Comparison of ENCODE assay signal across 1 cellular context in genomic region chr15:72231066-72231846, GRCh38.
TF ChIP-seq lines count a peak whose summit lies in the region.

PKM (minus strand) TSS chr15:72231190; CDS start chr15:72219097, 12,093 bp downstream.

TF ChIP-seq in HepG2, 621 proteins besides CTCF, POLR2A, EP300 and RAD21 (continued from another document and continues in another):
- TF ChIP-seq ARID5B (CRISPR knock-in tag; IDR thresholded peaks at IDR 0.05) (peak; percentile 74), SOX6 (IDR thresholded peaks at IDR 0.05) (no peak), SOX6 (CRISPR knock-in tag; IDR thresholded peaks at IDR 0.05) (peak; percentile 61), EHMT2 (IDR thresholded peaks at IDR 0.05; ENCODE audit: borderline replicate concordance, low read depth, low read length) (no peak), NRL (CRISPR knock-in tag; IDR thresholded peaks at IDR 0.05; ENCODE audit: borderline replicate concordance) (peak; percentile 57; the same call in 1 of the 2 replicates), ZNF761 (CRISPR knock-in tag; conservative IDR thresholded peaks at IDR 0.05) (peak; percentile 79), SALL2 (CRISPR knock-in tag; IDR thresholded peaks at IDR 0.05) (peak; percentile 85; the same call in 1 of the 2 replicates), PITX1 (CRISPR knock-in tag; IDR thresholded peaks at IDR 0.05) (peak; percentile 23), SP5 (CRISPR knock-in tag; IDR thresholded peaks at IDR 0.05; ENCODE audit: borderline replicate concordance, low read depth) (peak; percentile 86), ZFAT (CRISPR knock-in tag; conservative IDR thresholded peaks at IDR 0.05) (no peak), SP140L (CRISPR knock-in tag; IDR thresholded peaks at IDR 0.05; ENCODE audit: borderline replicate concordance) (no peak), ZBTB44 (CRISPR knock-in tag; IDR thresholded peaks at IDR 0.05) (no peak; the same call in 1 of the 2 replicates), FOXC1 (CRISPR knock-in tag; IDR thresholded peaks at IDR 0.05; ENCODE audit: borderline replicate concordance) (peak; percentile 48; the same call in 1 of the 2 replicates), ZNF468 (CRISPR knock-in tag; IDR thresholded peaks at IDR 0.05) (0 out of 2 replicates have a peak, but pooled peaks have one; percentile 68), GABPB1 (CRISPR knock-in tag; IDR thresholded peaks at IDR 0.05) (peak; percentile 87), SP4 (CRISPR knock-in tag; IDR thresholded peaks at IDR 0.05) (peak; percentile 96), ZNF232 (CRISPR knock-in tag; IDR thresholded peaks at IDR 0.05; ENCODE audit: borderline replicate concordance) (peak; percentile 75; the same call in 1 of the 2 replicates), ZNF234 (CRISPR knock-in tag; conservative IDR thresholded peaks at IDR 0.05) (peak; percentile 67; the same call in 1 of the 2 replicates), ZC3H13 (CRISPR knock-in tag; IDR thresholded peaks at IDR 0.05) (peak; percentile 96), SMYD3 (CRISPR knock-in tag; IDR thresholded peaks at IDR 0.05) (peak; percentile 25), ZNF572 (CRISPR knock-in tag; IDR thresholded peaks at IDR 0.05) (peak; percentile 60; the same call in 1 of the 2 replicates), ZNF556 (CRISPR knock-in tag; IDR thresholded peaks at IDR 0.05; ENCODE audit: borderline replicate concordance) (peak; percentile 65; the same call in 1 of the 2 replicates), ZNF274 (CRISPR knock-in tag; IDR thresholded peaks at IDR 0.05) (peak; percentile 42), FOXO1 (CRISPR knock-in tag; IDR thresholded peaks at IDR 0.05) (peak; percentile 49; the same call in 1 of the 2 replicates), FOXO4 (CRISPR knock-in tag; conservative IDR thresholded peaks at IDR 0.05) (no peak), MIER2 (CRISPR knock-in tag; IDR thresholded peaks at IDR 0.05) (no peak), FOXA3 (CRISPR knock-in tag; IDR thresholded peaks at IDR 0.05) (peak; percentile 52; the same call in 1 of the 2 replicates), ZSCAN12 (CRISPR knock-in tag; IDR thresholded peaks at IDR 0.05) (peak; percentile 60; the same call in 1 of the 2 replicates), EEA1 (CRISPR knock-in tag; IDR thresholded peaks at IDR 0.05; ENCODE audit: borderline replicate concordance) (peak; percentile 78; the same call in 1 of the 2 replicates), ZNF460 (CRISPR knock-in tag; IDR thresholded peaks at IDR 0.05; ENCODE audit: borderline replicate concordance) (no peak), ATF5 (CRISPR knock-in tag; IDR thresholded peaks at IDR 0.05; ENCODE audit: low read depth) (no peak), IRX3 (CRISPR knock-in tag; IDR thresholded peaks at IDR 0.05; ENCODE audit: borderline replicate concordance, low read depth) (no peak), PTBP1 (IDR thresholded peaks at IDR 0.05; ENCODE audit: low read depth, low read length, poor library complexity, severe bottlenecking) (no peak), SNAPC2 (CRISPR knock-in tag; IDR thresholded peaks at IDR 0.05) (no peak), ZFP41 (CRISPR knock-in tag; IDR thresholded peaks at IDR 0.05; ENCODE audit: borderline replicate concordance) (no peak), MIXL1 (CRISPR knock-in tag; IDR thresholded peaks at IDR 0.05) (peak; percentile 74), THYN1 (CRISPR knock-in tag; IDR thresholded peaks at IDR 0.05; ENCODE audit: borderline replicate concordance, low read depth) (no peak), ZNF121 (CRISPR knock-in tag; IDR thresholded peaks at IDR 0.05) (peak; percentile 30; the same call in 1 of the 2 replicates), ZBTB3 (CRISPR knock-in tag; IDR thresholded peaks at IDR 0.05; ENCODE audit: borderline replicate concordance, low read depth) (peak; percentile 93), PAWR (CRISPR knock-in tag; IDR thresholded peaks at IDR 0.05; ENCODE audit: borderline replicate concordance) (no peak), ZNF816 (CRISPR knock-in tag; IDR thresholded peaks at IDR 0.05; ENCODE audit: borderline replicate concordance) (no peak), ZNF691 (CRISPR knock-in tag; IDR thresholded peaks at IDR 0.05; ENCODE audit: borderline replicate concordance, low read depth) (peak; percentile 47; the same call in 1 of the 2 replicates), ZNF251 (CRISPR knock-in tag; IDR thresholded peaks at IDR 0.05) (no peak), SOX13 (IDR thresholded peaks at IDR 0.05) (peak; percentile 41; the same call in 1 of the 2 replicates), SOX13 (CRISPR knock-in tag; conservative IDR thresholded peaks at IDR 0.05 in 1 of 2, IDR thresholded peaks at IDR 0.05 in 1 of 2) (no peak; a peak in 1 of 4 replicates), TRIM24 (CRISPR knock-in tag; IDR thresholded peaks at IDR 0.05) (no peak), MED1 (CRISPR knock-in tag; IDR thresholded peaks at IDR 0.05) (peak; percentile 83), CCAR2 (optimal IDR thresholded peaks at IDR 0.05; ENCODE audit: low read depth, low read length) (peak; percentile 78), ZBTB7A (CRISPR knock-in tag; IDR thresholded peaks at IDR 0.05) (no peak; the same call in 1 of the 2 replicates), ZFP82 (CRISPR knock-in tag; IDR thresholded peaks at IDR 0.05; ENCODE audit: borderline replicate concordance) (no peak; the same call in 1 of the 2 replicates), ZNF850 (CRISPR knock-in tag; conservative IDR thresholded peaks at IDR 0.05) (no peak)
- TF ChIP-seq, protein P1, sequence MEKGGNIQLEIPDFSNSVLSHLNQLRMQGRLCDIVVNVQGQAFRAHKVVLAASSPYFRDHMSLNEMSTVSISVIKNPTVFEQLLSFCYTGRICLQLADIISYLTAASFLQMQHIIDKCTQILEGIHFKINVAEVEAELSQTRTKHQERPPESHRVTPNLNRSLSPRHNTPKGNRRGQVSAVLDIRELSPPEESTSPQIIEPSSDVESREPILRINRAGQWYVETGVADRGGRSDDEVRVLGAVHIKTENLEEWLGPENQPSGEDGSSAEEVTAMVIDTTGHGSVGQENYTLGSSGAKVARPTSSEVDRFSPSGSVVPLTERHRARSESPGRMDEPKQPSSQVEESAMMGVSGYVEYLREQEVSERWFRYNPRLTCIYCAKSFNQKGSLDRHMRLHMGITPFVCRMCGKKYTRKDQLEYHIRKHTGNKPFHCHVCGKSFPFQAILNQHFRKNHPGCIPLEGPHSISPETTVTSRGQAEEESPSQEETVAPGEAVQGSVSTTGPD (CRISPR knock-in tag; IDR thresholded peaks at IDR 0.05), result 0 out of 2 replicates have a peak, but pooled peaks have one; percentile 13
- TF ChIP-seq, protein P2, sequence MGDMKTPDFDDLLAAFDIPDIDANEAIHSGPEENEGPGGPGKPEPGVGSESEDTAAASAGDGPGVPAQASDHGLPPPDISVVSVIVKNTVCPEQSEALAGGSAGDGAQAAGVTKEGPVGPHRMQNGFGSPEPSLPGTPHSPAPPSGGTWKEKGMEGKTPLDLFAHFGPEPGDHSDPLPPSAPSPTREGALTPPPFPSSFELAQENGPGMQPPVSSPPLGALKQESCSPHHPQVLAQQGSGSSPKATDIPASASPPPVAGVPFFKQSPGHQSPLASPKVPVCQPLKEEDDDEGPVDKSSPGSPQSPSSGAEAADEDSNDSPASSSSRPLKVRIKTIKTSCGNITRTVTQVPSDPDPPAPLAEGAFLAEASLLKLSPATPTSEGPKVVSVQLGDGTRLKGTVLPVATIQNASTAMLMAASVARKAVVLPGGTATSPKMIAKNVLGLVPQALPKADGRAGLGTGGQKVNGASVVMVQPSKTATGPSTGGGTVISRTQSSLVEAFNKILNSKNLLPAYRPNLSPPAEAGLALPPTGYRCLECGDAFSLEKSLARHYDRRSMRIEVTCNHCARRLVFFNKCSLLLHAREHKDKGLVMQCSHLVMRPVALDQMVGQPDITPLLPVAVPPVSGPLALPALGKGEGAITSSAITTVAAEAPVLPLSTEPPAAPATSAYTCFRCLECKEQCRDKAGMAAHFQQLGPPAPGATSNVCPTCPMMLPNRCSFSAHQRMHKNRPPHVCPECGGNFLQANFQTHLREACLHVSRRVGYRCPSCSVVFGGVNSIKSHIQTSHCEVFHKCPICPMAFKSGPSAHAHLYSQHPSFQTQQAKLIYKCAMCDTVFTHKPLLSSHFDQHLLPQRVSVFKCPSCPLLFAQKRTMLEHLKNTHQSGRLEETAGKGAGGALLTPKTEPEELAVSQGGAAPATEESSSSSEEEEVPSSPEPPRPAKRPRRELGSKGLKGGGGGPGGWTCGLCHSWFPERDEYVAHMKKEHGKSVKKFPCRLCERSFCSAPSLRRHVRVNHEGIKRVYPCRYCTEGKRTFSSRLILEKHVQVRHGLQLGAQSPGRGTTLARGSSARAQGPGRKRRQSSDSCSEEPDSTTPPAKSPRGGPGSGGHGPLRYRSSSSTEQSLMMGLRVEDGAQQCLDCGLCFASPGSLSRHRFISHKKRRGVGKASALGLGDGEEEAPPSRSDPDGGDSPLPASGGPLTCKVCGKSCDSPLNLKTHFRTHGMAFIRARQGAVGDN (CRISPR knock-in tag; IDR thresholded peaks at IDR 0.05), result peak; percentile 87
- TF ChIP-seq, protein P3, sequence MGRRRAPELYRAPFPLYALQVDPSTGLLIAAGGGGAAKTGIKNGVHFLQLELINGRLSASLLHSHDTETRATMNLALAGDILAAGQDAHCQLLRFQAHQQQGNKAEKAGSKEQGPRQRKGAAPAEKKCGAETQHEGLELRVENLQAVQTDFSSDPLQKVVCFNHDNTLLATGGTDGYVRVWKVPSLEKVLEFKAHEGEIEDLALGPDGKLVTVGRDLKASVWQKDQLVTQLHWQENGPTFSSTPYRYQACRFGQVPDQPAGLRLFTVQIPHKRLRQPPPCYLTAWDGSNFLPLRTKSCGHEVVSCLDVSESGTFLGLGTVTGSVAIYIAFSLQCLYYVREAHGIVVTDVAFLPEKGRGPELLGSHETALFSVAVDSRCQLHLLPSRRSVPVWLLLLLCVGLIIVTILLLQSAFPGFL (CRISPR knock-in tag; IDR thresholded peaks at IDR 0.05), result no peak
- TF ChIP-seq, protein P4, sequence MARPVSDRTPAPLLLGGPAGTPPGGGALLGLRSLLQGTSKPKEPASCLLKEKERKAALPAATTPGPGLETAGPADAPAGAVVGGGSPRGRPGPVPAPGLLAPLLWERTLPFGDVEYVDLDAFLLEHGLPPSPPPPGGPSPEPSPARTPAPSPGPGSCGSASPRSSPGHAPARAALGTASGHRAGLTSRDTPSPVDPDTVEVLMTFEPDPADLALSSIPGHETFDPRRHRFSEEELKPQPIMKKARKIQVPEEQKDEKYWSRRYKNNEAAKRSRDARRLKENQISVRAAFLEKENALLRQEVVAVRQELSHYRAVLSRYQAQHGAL (CRISPR knock-in tag; IDR thresholded peaks at IDR 0.05; ENCODE audit: not compliant biosample characterization), result no peak
